8 cellular contexts compared by ENCODE assay signal in the genomic region with DNA sequence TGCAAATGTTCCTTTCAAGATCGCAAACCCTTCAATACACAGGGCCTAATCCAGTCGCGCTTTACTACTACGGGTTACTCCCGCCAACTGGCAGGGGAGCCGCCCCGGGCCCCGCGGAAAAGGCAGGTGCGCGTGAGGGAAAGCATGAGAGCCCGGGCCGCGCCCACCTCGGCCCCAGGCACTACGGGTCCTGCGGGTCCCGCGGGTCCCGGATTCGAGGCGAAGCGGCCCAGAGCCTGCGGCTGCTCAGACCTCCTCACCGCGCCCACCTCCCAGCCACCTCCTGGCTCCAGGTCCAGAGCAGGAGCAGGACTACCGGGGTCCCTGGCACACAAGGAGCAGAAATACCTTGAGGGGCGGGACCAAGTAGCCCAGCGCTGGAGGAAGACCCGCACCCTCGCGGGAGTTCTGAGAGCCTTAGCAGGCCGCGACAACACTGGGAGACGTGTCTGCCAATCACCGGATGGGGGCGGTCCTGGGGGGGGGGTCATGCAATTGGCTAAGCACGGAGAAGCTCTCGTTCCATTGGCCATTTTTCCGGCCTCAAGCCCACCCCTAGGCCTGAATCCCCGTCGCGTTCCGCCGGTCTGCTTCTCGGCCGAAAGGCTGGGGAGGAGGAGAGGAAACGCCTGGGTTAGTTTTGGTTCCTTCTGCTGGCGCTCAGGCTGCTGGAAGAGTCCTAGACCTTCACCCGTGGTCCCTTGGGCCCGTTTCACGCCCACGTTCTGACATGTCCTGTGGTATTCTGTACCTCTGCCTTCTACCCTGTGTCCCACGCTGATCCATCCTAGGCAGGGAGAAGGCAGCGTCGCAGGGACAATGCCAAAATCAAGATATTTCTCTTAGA. TPM values are rescaled to one million over a fixed set of nuclear protein-coding genes. Genes with fewer than 3 reads are reported as not detected.
A peak's percentile ranks its signal among the peaks of the same experiment; 100 is the strongest.
DNase-seq lines count a peak whose midpoint lies in the region; ATAC-seq and TF ChIP-seq lines count a peak whose summit lies in the region.

No MANE protein-coding gene starts in this region.

- H3K27me3 ChIP-seq in upper lobe of left lung = no peaks in the 10 kb centered on the region

- TF ChIP-seq EP300 in upper lobe of left lung (IDR thresholded peaks at IDR 0.05) = no peak

- WGBS in upper lobe of left lung, 2 donors = 0 to 7% methylated on average over 16 to 54 of the region's 56 CpGs

- intact Hi-C loops in left cardiac atrium (cut with DNase I) (loop anchor here (5.0 to 10.0 kb wide), 3 partner anchors 140 to 263 kb away; a partner anchor contains a TSS), posterior cingulate gyrus (cut with DNase I) (loop anchor here (2.0 kb wide), 1 partner anchor 139 kb away; no protein-coding TSS in a partner anchor)

- no peaks in the 10 kb centered on the region for H3K9me3 ChIP-seq in upper lobe of left lung

- DNase-seq in GM10266 (ENCODE audit: extremely low spot score) = peak; percentile 91
- peak; percentile 78 for DNase-seq in NCI-H1105 treated with DMSO at 0.1 percent for 48 hours (lab: John Stamatoyannopoulos, UW)
- DNase-seq in SW 1271 (lab: John Stamatoyannopoulos, UW) = peak; percentile 82 to 86
- DNase-seq in amniotic stem cell (lab: John Stamatoyannopoulos, UW) = peak; percentile 86
- peak; percentile 95 for DNase-seq in left cardiac atrium
- DNase-seq in posterior cingulate gyrus = peak; percentile 85 to 99 (median 92)
- DNase-seq in upper lobe of left lung = peak; percentile 92 to 96

- H3K27ac ChIP-seq in upper lobe of left lung = peak overlapping the region; percentile 82 to 93 (median 90)

- TF ChIP-seq CTCF in GM10266 (IDR thresholded peaks at IDR 0.05; ENCODE audit: control insufficient read depth, insufficient read depth, low read depth, missing control alignments) (no peak), upper lobe of left lung (IDR thresholded peaks at IDR 0.05) (peak in 1 of 6 experiments; percentile 23)

- H3K36me3 ChIP-seq in upper lobe of left lung = peaks cover 0 to 9% (median 0%) of the 10 kb centered on the region in 4 donors

- peak overlapping the region; percentile 78 to 92 (median 87) for H3K4me3 ChIP-seq in upper lobe of left lung

- peaks cover 4 to 7% (median 5%) of the 10 kb centered on the region in 4 donors for H3K4me1 ChIP-seq in upper lobe of left lung

- ATAC-seq in HG02623 (IDR thresholded peaks at IDR 0.05; ENCODE audit: unreplicated experiment) (peak; percentile 91), left cardiac atrium (peak; percentile 99 to 100), upper lobe of left lung (ENCODE audit: low FRiP score in 2 of 2) (peak; percentile 99)

- peak in 3 of 4 donors; percentile 39 to 79 (median 42) for TF ChIP-seq POLR2A in upper lobe of left lung (IDR thresholded peaks at IDR 0.05)

RNA-seq across cellular contexts. Expression of a gene that starts 29.0 kb away (rescaled TPM):
- 1 to 10 TPM; 1.2 to 2.0 TPM for total RNA-seq in left cardiac atrium
- total RNA-seq in upper lobe of left lung = 1 to 10 TPM in 1 of 6 donors, under 1 TPM in 4, not detected in 1; 0.44 to 2.1 (median 0.79) TPM

Comparison
In these comparisons a context has a peak if more than half of its experiments do, and no peak if none do; other contexts are left out.
1. Peak in every context shown above with its lines: DNase-seq, ATAC-seq, H3K4me3 ChIP-seq and H3K27ac ChIP-seq.